8 cellular contexts compared by ENCODE assay signal in the genomic region with DNA sequence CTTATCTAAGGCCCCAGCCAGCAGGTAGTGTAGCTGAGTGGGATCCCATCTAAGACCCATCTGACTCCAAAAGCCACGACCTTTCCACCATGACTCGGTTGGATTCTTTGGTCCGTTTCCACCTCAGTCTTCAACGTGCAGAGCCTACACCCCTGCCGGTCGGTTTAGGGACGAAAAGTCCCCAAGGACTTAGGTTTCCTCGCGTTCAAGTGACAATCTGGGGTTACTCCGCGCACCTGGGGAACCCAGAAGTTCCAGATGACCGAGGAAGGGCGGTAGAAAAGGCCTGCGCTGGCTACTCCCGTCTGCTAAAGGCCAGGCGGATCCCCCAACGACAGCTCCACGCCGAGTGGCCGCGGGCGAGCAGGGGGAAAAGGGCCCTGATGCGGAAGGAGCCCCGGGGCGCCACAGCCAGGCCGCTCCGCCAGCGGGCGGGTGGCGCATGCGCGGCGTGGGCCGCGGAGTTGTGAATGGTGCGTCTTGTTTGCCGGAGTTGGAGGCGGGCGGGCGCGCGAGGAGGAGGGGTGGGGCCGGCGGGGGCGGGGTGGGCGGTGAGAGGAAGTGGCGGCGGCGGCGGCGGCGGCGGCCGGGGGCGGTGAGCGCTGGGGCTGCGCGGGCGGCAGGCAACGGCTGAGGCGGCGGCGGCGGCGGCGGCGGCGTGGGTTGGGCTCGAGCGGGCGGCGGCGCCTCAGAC. TPM values are rescaled to one million over a fixed set of nuclear protein-coding genes. Genes with fewer than 3 reads are reported as not detected.
DNase-seq lines count a peak whose midpoint lies in the region; ATAC-seq and TF ChIP-seq lines count a peak whose summit lies in the region.

A gene (plus strand): TSS at position 595 of the 694 bp plus-strand sequence. CDS start 259 bp downstream, outside the sequence.

- H3K4me1 ChIP-seq in adipocyte (ENCODE audit: control insufficient read depth, insufficient read depth, low read length) (peaks cover 24% of the 10 kb centered on the region), transverse colon (peaks cover 8 to 34% (median 18%) of the 10 kb centered on the region in 4 donors)

- H3K4me3 ChIP-seq in GM12865 (ENCODE audit: low read depth, low read length) (peak within 1 kb of the TSS; percentile 77), adipocyte (ENCODE audit: low read length) (peak within 1 kb of the TSS; percentile 95), transverse colon (peak within 1 kb of the TSS; percentile 83 to 99 (median 94))

- H3K27ac ChIP-seq in transverse colon, result peak within 1 kb of the TSS; percentile 97 to 100 (median 99)

- DNase-seq in GM12865 (ENCODE audit: low read depth) (peak; percentile 97), NCI-H128 (lab: John Stamatoyannopoulos, UW; ENCODE audit: unreplicated experiment) (peak; percentile 54), T follicular helper cell (ENCODE audit: low read depth) (peak; percentile 90), adipocyte (ENCODE audit: low read depth) (peak; percentile 97), cardiac septum (ENCODE audit: low spot score) (peak; percentile 97), pons (ENCODE audit: low spot score) (peak; percentile 87), transverse colon (peak; percentile 93)

- H3K9me3 ChIP-seq in adipocyte (ENCODE audit: control insufficient read depth, low read length) (no peaks in the 10 kb centered on the region), transverse colon (no peaks in the 10 kb centered on the region)

- H3K27me3 ChIP-seq in adipocyte (replicated peaks; ENCODE audit: control insufficient read depth, insufficient read depth, low read length) (no peaks in the 10 kb centered on the region), transverse colon (no peaks in the 10 kb centered on the region)

- H3K9ac ChIP-seq in adipocyte (ENCODE audit: low read length), result peak within 1 kb of the TSS; percentile 94

- no peaks in the 10 kb centered on the region for H3K36me3 ChIP-seq in adipocyte (ENCODE audit: control insufficient read depth, insufficient read depth, low read length, severe bottlenecking)
- no peaks in the 10 kb centered on the region for H3K36me3 ChIP-seq in transverse colon

- in situ Hi-C loops in transverse colon (cut with MboI; ENCODE audit: low pct_ligation_motif_present in 1 of 4, low pct_unique_long_range_greater_than_20kb in 1 of 4, low sequenced_read_pairs in 3 of 4), result no loop called here

- intact Hi-C loops in cardiac septum (cut with DNase I) (loop anchor here (2.0 to 5.0 kb wide), 2 partner anchors 14 to 79 kb away; a partner anchor contains a TSS), transverse colon (cut with DNase I; ENCODE audit: low total_unique reads) (no loop called here)

- 0 to 2% methylated on average over 1 to 20 of the region's 73 CpGs for WGBS in transverse colon (ENCODE audit: low coverage in 1 of 2), 2 donors

- TF ChIP-seq CTCF in GM12865 (IDR thresholded peaks at IDR 0.05; ENCODE audit: insufficient read depth, low read depth, low read length, missing control alignments) (peak; percentile 12), transverse colon (IDR thresholded peaks at IDR 0.05) (peak in 3 of 5 experiments; percentile 17 to 56 (median 47))

- peak; percentile 90 for TF ChIP-seq POLR2A in transverse colon (IDR thresholded peaks at IDR 0.05)

- no peak for TF ChIP-seq EP300 in transverse colon (IDR thresholded peaks at IDR 0.05; ENCODE audit: low read depth)

- ATAC-seq in HG02623 (IDR thresholded peaks at IDR 0.05; ENCODE audit: unreplicated experiment), result peak; percentile 72

RNA-seq across cellular contexts. Expression of the gene that starts here (rescaled TPM):
- total RNA-seq in cardiac septum (33.7 TPM), transverse colon (100 to 1,000 TPM in 1 of 4 donors, 10 to 100 TPM in 3; 19.7 to 106 (median 33.1) TPM)

Comparison
In these comparisons a context has a peak if more than half of its experiments do, and no peak if none do; other contexts are left out.
1. Peak in every context shown above with its lines: DNase-seq, ATAC-seq, H3K4me3 ChIP-seq and H3K27ac ChIP-seq.